In the genomic region with DNA sequence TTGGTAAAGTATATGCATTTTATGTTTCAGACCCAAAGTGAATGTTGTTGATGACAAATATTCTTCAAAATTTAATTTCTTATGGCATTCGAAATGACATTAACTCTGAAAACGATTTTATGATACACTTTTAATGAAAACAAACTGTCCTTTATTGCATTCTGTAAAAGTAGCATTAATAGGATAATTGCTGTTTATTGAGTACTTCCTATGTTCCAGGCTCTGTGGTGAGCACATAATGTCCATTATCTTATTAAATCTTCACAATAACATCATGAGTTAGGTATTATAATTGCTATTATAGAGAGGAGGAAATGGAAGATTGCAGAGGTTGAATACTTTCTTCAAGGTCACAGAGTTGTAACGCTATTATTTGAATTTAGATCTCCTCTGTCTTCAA, we compare ENCODE assay signal across 33 cellular contexts.
A peak's percentile ranks its signal among the peaks of the same experiment; 100 is the strongest.
DNase-seq lines count a peak whose midpoint lies in the region; ATAC-seq and TF ChIP-seq lines count a peak whose summit lies in the region.
"Had no signal": no experiment of that assay in that cellular context is flagged by ENCODE, and none has a peak within 500 bp of the region (broad histone marks: within the 10 kb centered on the region; RNA-seq: fewer than 3 reads in every experiment).

No MANE protein-coding gene starts in this region.

- no TSS peak for BruUV-seq in A673 (replicated peaks; lab: Mats Ljungman, UMichigan)

- H3K4me3 ChIP-seq in A673 (ENCODE audit: low read depth, low read length, poor library complexity, severe bottlenecking), result no peak overlapping the region
- no peak overlapping the region for H3K4me3 ChIP-seq in SK-N-SH (ENCODE audit: low read depth in 2 of 2, low read length in 1 of 2)
- no peak overlapping the region for H3K4me3 ChIP-seq in mucosa of descending colon
- H3K4me3 ChIP-seq: A549; BLaER1; BLaER1 treated with 17β-estradiol and CSF1 and Interleukin-3, amounts not matched to agents 10 nM and 100 nM had no signal

- H3K79me2 ChIP-seq in SK-N-SH (ENCODE audit: insufficient read depth), result no peaks in the 10 kb centered on the region

- peaks cover 4% of the 10 kb centered on the region for H3F3A ChIP-seq in SK-N-SH (replicated peaks; ENCODE audit: insufficient read depth)

- DNase-seq in A673 (ENCODE audit: low spot score), result peak; percentile 70
- DNase-seq in EH (ENCODE audit: low read depth), result peak; percentile 22
- no peak for DNase-seq in SK-N-SH
- no peak for DNase-seq in mucosa of descending colon
- no peak for DNase-seq in midbrain (lab: John Stamatoyannopoulos, UW)
- DNase-seq: 8988T; ACHN; AML-193; BE2C; C1 segment of cervical spinal cord; Caco-2; Calu3; CD4-positive, alpha-beta memory T cell; CD4-positive, alpha-beta T cell; CD4-positive, CD25-positive, alpha-beta regulatory T cell; CD8-positive, alpha-beta memory T cell; CD8-positive, alpha-beta T cell; COR-L47; DMS 273 treated with DMSO at 0.1 percent for 48 hours; DMS153; DMS53; DMS79; DMS79 treated with DMSO at 0.1 percent for 48 hours; DND-41; EL had no signal

- ATAC-seq in SK-N-SH treated with all-trans-retinoic acid at 6 μM for 48 hours (peak; percentile 74), HG02759 (IDR thresholded peaks at IDR 0.05; ENCODE audit: unreplicated experiment) (no peak), GM18502 (IDR thresholded peaks at IDR 0.05; ENCODE audit: poor library complexity, unreplicated experiment) (no peak), mucosa of descending colon (no peak)
- ATAC-seq: A549; CD8-positive, alpha-beta T cell had no signal

- WGBS in SK-N-SH (ENCODE audit: low lambda C conversion rate), result 11% methylated on average over 3 of the region's 3 CpGs

- H3K9me3 ChIP-seq in A673 (ENCODE audit: low read depth, low read length, poor library complexity, severe bottlenecking) (no peaks in the 10 kb centered on the region), SK-N-SH (no peaks in the 10 kb centered on the region), mucosa of descending colon (no peaks in the 10 kb centered on the region)
- H3K9me3 ChIP-seq: A549; BE2C; BLaER1; BLaER1 treated with 17β-estradiol and CSF1 and Interleukin-3, amounts not matched to agents 10 nM and 100 nM; Caco-2 had no signal

- H3K27ac ChIP-seq in A673 (ENCODE audit: low read depth, low read length, poor library complexity, severe bottlenecking) (no peak overlapping the region), SK-N-SH (ENCODE audit: low read depth in 2 of 2, low read length in 1 of 2) (peak overlapping the region; percentile 11 to 34; a peak in 1 of 4 replicates)
- H3K27ac ChIP-seq: 22Rv1; A549; BLaER1; BLaER1 treated with 17β-estradiol and CSF1 and Interleukin-3, amounts not matched to agents 10 nM and 100 nM; C4-2B had no signal

- intact Hi-C loops in A673 (cut with micrococcal nuclease; ENCODE audit: unreplicated experiment) (no loop called here), mucosa of descending colon (cut with DNase I, micrococcal nuclease) (no loop called here)

- no peaks in the 10 kb centered on the region for H3K9me2 ChIP-seq in SK-N-SH

- no peak overlapping the region for H3K9ac ChIP-seq in SK-N-SH
- H3K9ac ChIP-seq: BLaER1; BLaER1 treated with 17β-estradiol and CSF1 and Interleukin-3, amounts not matched to agents 10 nM and 100 nM had no signal

- no peak for TF ChIP-seq RAD21 in SK-N-SH (IDR thresholded peaks at IDR 0.05; ENCODE audit: low read length)

- no peaks in the 10 kb centered on the region for H4K20me1 ChIP-seq in SK-N-SH (ENCODE audit: insufficient read depth)
- H4K20me1 ChIP-seq: BLaER1; BLaER1 treated with 17β-estradiol and CSF1 and Interleukin-3, amounts not matched to agents 10 nM and 100 nM had no signal

- H3K4me2 ChIP-seq in SK-N-SH, result no peak overlapping the region
- H3K4me2 ChIP-seq: A549; BLaER1; BLaER1 treated with 17β-estradiol and CSF1 and Interleukin-3, amounts not matched to agents 10 nM and 100 nM had no signal

- peak overlapping the region; percentile 36; the same call in 1 of the 2 replicates for H2AFZ ChIP-seq in SK-N-SH (ENCODE audit: low read depth)

- POLR2A ChIA-PET in A673 (lab: Charles Lee; ENCODE audit: low non-redundant PET) (no interaction called here), SK-N-SH (lab: Yijun Ruan, JAX) (no interaction called here)

- peaks cover 20% of the 10 kb centered on the region for H3K4me1 ChIP-seq in A673 (ENCODE audit: insufficient read depth, low read length, poor library complexity, severe bottlenecking)
- H3K4me1 ChIP-seq in SK-N-SH (ENCODE audit: control insufficient read depth in 1 of 2, insufficient read depth in 2 of 2, low read depth in 1 of 2, low read length in 1 of 2), result peaks cover 4 to 26% of the 10 kb centered on the region in 2 experiments; a peak in 3 of 4 replicates
- H3K4me1 ChIP-seq in mucosa of descending colon (ENCODE audit: low read depth), result no peaks in the 10 kb centered on the region
- H3K4me1 ChIP-seq: BE2C, Caco-2 had no signal

- H3K36me3 ChIP-seq in A673 (ENCODE audit: insufficient read depth, low read length, poor library complexity, severe bottlenecking), result no peaks in the 10 kb centered on the region
- no peaks in the 10 kb centered on the region for H3K36me3 ChIP-seq in SK-N-SH (replicated peaks in 1 of 2; ENCODE audit: control insufficient read depth in 1 of 2, insufficient read depth in 2 of 2, low read length in 1 of 2)
- H3K36me3 ChIP-seq in mucosa of descending colon (ENCODE audit: low read depth), result no peaks in the 10 kb centered on the region
- H3K36me3 ChIP-seq: BE2C; BLaER1; BLaER1 treated with 17β-estradiol and CSF1 and Interleukin-3, amounts not matched to agents 10 nM and 100 nM had no signal

- CTCF ChIA-PET in A673 (lab: Charles Lee), result no interaction called here
- CTCF ChIA-PET in SK-N-SH (lab: Yijun Ruan, JAX), result interaction anchor here (1.3 kb wide), 1 partner anchor 8 kb away, joined by 3 read pairs; no protein-coding TSS in a partner anchor

- TF ChIP-seq EP300 in SK-N-SH (IDR thresholded peaks at IDR 0.05; ENCODE audit: borderline replicate concordance in 1 of 2, low read depth in 1 of 2, low read length in 1 of 2), result peak in 1 of 2 experiments; percentile 57; a peak in 1 of 4 replicates

- H3K27me3 ChIP-seq in A673 (replicated peaks; ENCODE audit: insufficient read depth, low read depth, low read length, poor library complexity) (no peaks in the 10 kb centered on the region), SK-N-SH (ENCODE audit: insufficient read depth) (no peaks in the 10 kb centered on the region)
- H3K27me3 ChIP-seq: BE2C; BLaER1; BLaER1 treated with 17β-estradiol and CSF1 and Interleukin-3, amounts not matched to agents 10 nM and 100 nM had no signal

- TF ChIP-seq CTCF in A673 (conservative IDR thresholded peaks at IDR 0.05; ENCODE audit: low read depth, low read length), result no peak
- TF ChIP-seq CTCF in SK-N-SH (IDR thresholded peaks at IDR 0.05), result no peak
- TF ChIP-seq CTCF in mucosa of descending colon (IDR thresholded peaks at IDR 0.05), result no peak

TF ChIP-seq in SK-N-SH, 30 proteins besides CTCF, POLR2A, EP300 and RAD21 (continues in another document):
- TF ChIP-seq CHD2 (IDR thresholded peaks at IDR 0.05; ENCODE audit: low read length, partially characterized antibody), result no peak
- no peak for TF ChIP-seq POLR2AphosphoS5 (IDR thresholded peaks at IDR 0.05; ENCODE audit: low read depth, low read length)
- TF ChIP-seq EZH2phosphoT487 (IDR thresholded peaks at IDR 0.05; ENCODE audit: borderline replicate concordance, low read depth), result no peak
- TF ChIP-seq SMC3 (IDR thresholded peaks at IDR 0.05; ENCODE audit: low read depth, low read length), result no peak
- TF ChIP-seq, protein P1, sequence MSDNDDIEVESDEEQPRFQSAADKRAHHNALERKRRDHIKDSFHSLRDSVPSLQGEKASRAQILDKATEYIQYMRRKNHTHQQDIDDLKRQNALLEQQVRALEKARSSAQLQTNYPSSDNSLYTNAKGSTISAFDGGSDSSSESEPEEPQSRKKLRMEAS (IDR thresholded peaks at IDR 0.05; ENCODE audit: low read depth), result no peak
- TF ChIP-seq NRF1 (IDR thresholded peaks at IDR 0.05; ENCODE audit: low read depth, low read length), result no peak
- TF ChIP-seq RCOR1 (IDR thresholded peaks at IDR 0.05; ENCODE audit: low read length), result no peak
- no peak for TF ChIP-seq FOXJ3 (CRISPR knock-in tag; IDR thresholded peaks at IDR 0.05)
- TF ChIP-seq TCF12 (IDR thresholded peaks at IDR 0.05), result peak; percentile 35; the same call in 1 of the 2 replicates
- TF ChIP-seq, protein P2, sequence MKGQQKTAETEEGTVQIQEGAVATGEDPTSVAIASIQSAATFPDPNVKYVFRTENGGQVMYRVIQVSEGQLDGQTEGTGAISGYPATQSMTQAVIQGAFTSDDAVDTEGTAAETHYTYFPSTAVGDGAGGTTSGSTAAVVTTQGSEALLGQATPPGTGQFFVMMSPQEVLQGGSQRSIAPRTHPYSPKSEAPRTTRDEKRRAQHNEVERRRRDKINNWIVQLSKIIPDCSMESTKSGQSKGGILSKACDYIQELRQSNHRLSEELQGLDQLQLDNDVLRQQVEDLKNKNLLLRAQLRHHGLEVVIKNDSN (IDR thresholded peaks at IDR 0.05; ENCODE audit: borderline replicate concordance, low read depth), result no peak
- TF ChIP-seq NFIC (IDR thresholded peaks at IDR 0.05; ENCODE audit: borderline replicate concordance), result no peak

TF ChIP-seq in SK-N-SH treated with all-trans-retinoic acid at 6 μM for 48 hours, 23 proteins besides CTCF, POLR2A, EP300 and RAD21 (continues in another document):
- TF ChIP-seq OSR1 (CRISPR knock-in tag; IDR thresholded peaks at IDR 0.05) (no peak), TOX (CRISPR knock-in tag; IDR thresholded peaks at IDR 0.05; ENCODE audit: borderline replicate concordance) (no peak), BACH2 (CRISPR knock-in tag; IDR thresholded peaks at IDR 0.05; ENCODE audit: borderline replicate concordance) (no peak), SNAI2 (CRISPR knock-in tag; IDR thresholded peaks at IDR 0.05) (peak; percentile 74; the same call in 1 of the 2 replicates), ZC3H10 (CRISPR knock-in tag; IDR thresholded peaks at IDR 0.05) (peak; percentile 93), PPARA (CRISPR knock-in tag; IDR thresholded peaks at IDR 0.05; ENCODE audit: borderline replicate concordance) (no peak), CSDC2 (CRISPR knock-in tag; IDR thresholded peaks at IDR 0.05) (no peak)
- TF ChIP-seq, protein P3, sequence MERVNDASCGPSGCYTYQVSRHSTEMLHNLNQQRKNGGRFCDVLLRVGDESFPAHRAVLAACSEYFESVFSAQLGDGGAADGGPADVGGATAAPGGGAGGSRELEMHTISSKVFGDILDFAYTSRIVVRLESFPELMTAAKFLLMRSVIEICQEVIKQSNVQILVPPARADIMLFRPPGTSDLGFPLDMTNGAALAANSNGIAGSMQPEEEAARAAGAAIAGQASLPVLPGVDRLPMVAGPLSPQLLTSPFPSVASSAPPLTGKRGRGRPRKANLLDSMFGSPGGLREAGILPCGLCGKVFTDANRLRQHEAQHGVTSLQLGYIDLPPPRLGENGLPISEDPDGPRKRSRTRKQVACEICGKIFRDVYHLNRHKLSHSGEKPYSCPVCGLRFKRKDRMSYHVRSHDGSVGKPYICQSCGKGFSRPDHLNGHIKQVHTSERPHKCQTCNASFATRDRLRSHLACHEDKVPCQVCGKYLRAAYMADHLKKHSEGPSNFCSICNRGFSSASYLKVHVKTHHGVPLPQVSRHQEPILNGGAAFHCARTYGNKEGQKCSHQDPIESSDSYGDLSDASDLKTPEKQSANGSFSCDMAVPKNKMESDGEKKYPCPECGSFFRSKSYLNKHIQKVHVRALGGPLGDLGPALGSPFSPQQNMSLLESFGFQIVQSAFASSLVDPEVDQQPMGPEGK (CRISPR knock-in tag; IDR thresholded peaks at IDR 0.05; ENCODE audit: borderline replicate concordance), result peak; percentile 90; the same call in 1 of the 2 replicates

Comparison
In these comparisons a context has a peak if more than half of its experiments do, and no peak if none do; other contexts are left out.
1. DNase-seq: peak in A673 (single experiment) and EH (single experiment); none in SK-N-SH (single experiment), mucosa of descending colon (0 of 3) and midbrain (single experiment).